8 cellular contexts compared by ENCODE assay signal in genomic region chr9:113150670-113151591, GRCh38. TPM values are rescaled to one million over a fixed set of nuclear protein-coding genes. Genes with fewer than 3 reads are reported as not detected.
A peak's percentile ranks its signal among the peaks of the same experiment; 100 is the strongest.
DNase-seq lines count a peak whose midpoint lies in the region; ATAC-seq and TF ChIP-seq lines count a peak whose summit lies in the region.

Gene SLC31A2 (plus strand): TSS chr9:113151007. CDS start chr9:113151075, 68 bp downstream.

- CTCF ChIA-PET in CD8-positive, alpha-beta memory T cell (lab: Charles Lee), result interaction anchor here (0.5 to 2.4 kb wide), 6 partner anchors 8 to 249 kb away, joined by 3 to 11 read pairs (median 4); partner anchors contain the start of genes FKBP15 and SLC31A1

- peak within 1 kb of the TSS; percentile 28 for H3K27ac ChIP-seq in CD8-positive, alpha-beta memory T cell (ENCODE audit: low read depth, low read length)

- H3K9me3 ChIP-seq in CD8-positive, alpha-beta memory T cell (ENCODE audit: low read length), result no peaks in the 10 kb centered on the region

- H3K4me1 ChIP-seq in CD8-positive, alpha-beta memory T cell (ENCODE audit: insufficient read depth, low read length), result peaks cover 18% of the 10 kb centered on the region

- H3K9me3 Mint-ChIP-seq in CD8-positive, alpha-beta memory T cell, result no peaks in the 10 kb centered on the region
- H3K9me3 Mint-ChIP-seq in endothelial cell (ENCODE audit: unreplicated experiment) (no peaks in the 10 kb centered on the region), mesothelial cell of epicardium (no peaks in the 10 kb centered on the region)

- H3K27me3 Mint-ChIP-seq in CD8-positive, alpha-beta memory T cell, result peaks cover 2% of the 10 kb centered on the region in 2 donors
- H3K27me3 Mint-ChIP-seq in endothelial cell (ENCODE audit: unreplicated experiment) (peaks cover 4% of the 10 kb centered on the region), mesothelial cell of epicardium (ENCODE audit: low read depth) (peaks cover 4% of the 10 kb centered on the region)

- peak within 1 kb of the TSS; percentile 64 to 90 (median 77) for H3K27ac Mint-ChIP-seq in CD8-positive, alpha-beta memory T cell
- H3K27ac Mint-ChIP-seq in endothelial cell (ENCODE audit: unreplicated experiment) (peak within 1 kb of the TSS; percentile 48), mesothelial cell of epicardium (peak within 1 kb of the TSS; percentile 93)

- H3K36me3 ChIP-seq in CD8-positive, alpha-beta memory T cell (ENCODE audit: insufficient read depth, low read length), result no peaks in the 10 kb centered on the region

- peak within 1 kb of the TSS; percentile 70 for H3K4me3 ChIP-seq in CD8-positive, alpha-beta memory T cell (ENCODE audit: low read length)

- H3K4me3 Mint-ChIP-seq in CD8-positive, alpha-beta memory T cell, result peak within 1 kb of the TSS; percentile 67 to 91 (median 83)
- H3K4me3 Mint-ChIP-seq in endothelial cell (ENCODE audit: unreplicated experiment) (peak within 1 kb of the TSS; percentile 90), mesothelial cell of epicardium (peak within 1 kb of the TSS; percentile 78)

- peak; percentile 78 to 88 (median 82) for DNase-seq in CD8-positive, alpha-beta memory T cell
- DNase-seq in HPDE6-E6E7 (ENCODE audit: extremely low spot score), result peak; percentile 77
- peak; percentile 78 to 80 for DNase-seq in NOMO-1 (lab: John Stamatoyannopoulos, UW; ENCODE audit: unreplicated experiment in 2 of 2)
- DNase-seq in activated CD8-positive, alpha-beta memory T cell treated with anti-CD3 and anti-CD28 coated beads, Interleukin-2, amount 50 U/mL, for 24 hours (ENCODE audit: extremely low read depth), result peak; percentile 63
- DNase-seq in endothelial cell (ENCODE audit: low spot score), result peak; percentile 95
- DNase-seq in mesothelial cell of epicardium (ENCODE audit: low spot score in 2 of 2, unreplicated experiment in 2 of 2), result peak; percentile 86 to 90
- DNase-seq in stimulated activated CD8-positive, alpha-beta memory T cell treated with anti-CD3 and anti-CD28 coated beads, Interleukin-15, amount 100 ng/mL, for 4 hours (ENCODE audit: low read depth in 2 of 2), result peak; percentile 70 to 71

- no peaks in the 10 kb centered on the region for H3K27me3 ChIP-seq in CD8-positive, alpha-beta memory T cell (ENCODE audit: insufficient read depth, low read length, poor library complexity, severe bottlenecking)

- peaks cover 0 to 3% (median 0%) of the 10 kb centered on the region in 3 donors for H3K36me3 Mint-ChIP-seq in CD8-positive, alpha-beta memory T cell
- H3K36me3 Mint-ChIP-seq in endothelial cell (ENCODE audit: low read depth, unreplicated experiment), result no peaks in the 10 kb centered on the region
- no peaks in the 10 kb centered on the region for H3K36me3 Mint-ChIP-seq in mesothelial cell of epicardium

- POLR2A ChIA-PET in CD8-positive, alpha-beta memory T cell (lab: Charles Lee), result interaction anchor here (0.6 to 1.5 kb wide), 2 partner anchors 70 to 127 kb away, joined by 3 to 4 read pairs; no protein-coding TSS in a partner anchor

- peak; percentile 96 for ATAC-seq in GM19455 (IDR thresholded peaks at IDR 0.05; ENCODE audit: unreplicated experiment)

- H3K4me1 Mint-ChIP-seq in CD8-positive, alpha-beta memory T cell, result peaks cover 28 to 43% (median 37%) of the 10 kb centered on the region in 3 donors
- H3K4me1 Mint-ChIP-seq in endothelial cell (ENCODE audit: unreplicated experiment), result peaks cover 6% of the 10 kb centered on the region
- peaks cover 25% of the 10 kb centered on the region for H3K4me1 Mint-ChIP-seq in mesothelial cell of epicardium

- TF ChIP-seq CTCF in endothelial cell (IDR thresholded peaks at IDR 0.05; ENCODE audit: unreplicated experiment) (no peak), mesothelial cell of epicardium (IDR thresholded peaks at IDR 0.05; ENCODE audit: unreplicated experiment) (no peak)

RNA-seq across cellular contexts. Expression of gene SLC31A2, which starts in this region (rescaled TPM):
- 1 to 10 TPM; 5.4 to 5.9 TPM for total RNA-seq in CD8-positive, alpha-beta memory T cell
- 5.2 TPM for polyA plus RNA-seq in CD8-positive, alpha-beta memory T cell
- total RNA-seq in endothelial cell (ENCODE audit: unreplicated experiment) (2.1 TPM), mesothelial cell of epicardium (7.2 to 8.5 TPM (median 7.8 TPM) in 3 replicates)

Comparison
In these comparisons a context has a peak if more than half of its experiments do, and no peak if none do; other contexts are left out.
1. Peak in every context shown above with its lines: DNase-seq, ATAC-seq, H3K4me3 ChIP-seq and H3K27ac ChIP-seq.